Comparison of ENCODE assay signal across 25 cellular contexts in the genomic region with DNA sequence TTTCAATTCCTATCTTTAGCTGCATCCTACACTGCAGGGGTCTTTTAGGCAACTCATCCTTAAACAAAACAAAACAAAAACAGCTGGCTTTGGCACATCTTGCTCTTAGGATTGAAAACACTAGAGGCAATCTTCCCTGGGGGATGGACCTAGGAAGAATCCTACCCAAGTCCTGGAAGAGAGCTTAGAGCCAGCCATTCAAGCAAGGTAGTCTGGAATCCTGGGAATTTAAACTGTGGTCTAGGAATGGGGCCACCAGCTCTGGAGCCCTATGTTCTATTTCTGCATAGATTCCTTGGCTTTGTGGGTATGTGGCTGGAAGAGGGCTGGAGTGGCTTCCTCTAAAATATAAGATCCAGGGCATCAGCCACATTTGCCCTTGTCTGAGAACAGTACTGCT. TPM values are rescaled to one million over a fixed set of nuclear protein-coding genes. Genes with fewer than 3 reads are reported as not detected.
"Had no signal": no experiment of that assay in that cellular context is flagged by ENCODE, and none has a peak within 500 bp of the region (broad histone marks: within the 10 kb centered on the region; RNA-seq: fewer than 3 reads in every experiment).

No MANE protein-coding gene starts in this region.

- H3K9me3 Mint-ChIP-seq: T-helper 2 cell treated with Interferon-gamma antibody and Interleukin-4, amounts not matched to agents 5 μg/mL and 100 μg/mL, for 36 hours had no signal

- H3K4me2 ChIP-seq: hepatocyte had no signal

- H3K36me3 ChIP-seq: ascending aorta, breast epithelium, colonic mucosa, sigmoid colon, thyroid gland had no signal

- H3K27me3 Mint-ChIP-seq: activated CD8-positive, alpha-beta T cell treated with anti-CD3 and anti-CD28 coated beads for 36 hours; stimulated activated naive CD8-positive, alpha-beta T cell treated with anti-CD3 and anti-CD28 coated beads, Interleukin-15, Interleukin-2, amounts not matched to agents 100 ng/mL and 50 ng/mL, for 24 hours; T-cell had no signal

- H3K27ac Mint-ChIP-seq: activated CD4-positive, alpha-beta T cell treated with anti-CD3 and anti-CD28 coated beads, Interleukin-2, amount 10 ng/mL, durations not matched to agents 7 days and 5 days; activated CD8-positive, alpha-beta T cell treated with anti-CD3 and anti-CD28 coated beads for 36 hours; activated naive CD4-positive, alpha-beta T cell treated with anti-CD3 and anti-CD28 coated beads, Interleukin-2, amount 50 U/mL, for 72 hours; stimulated activated naive CD8-positive, alpha-beta T cell treated with anti-CD3 and anti-CD28 coated beads, Interleukin-15, Interleukin-2, amounts not matched to agents 100 ng/mL and 50 ng/mL, for 24 hours; T-cell; T-helper 2 cell treated with Interferon-gamma antibody and Interleukin-4, amounts not matched to agents 5 μg/mL and 100 μg/mL, for 36 hours had no signal

- ATAC-seq: activated CD8-positive, alpha-beta T cell treated with anti-CD3 and anti-CD28 coated beads for 36 hours; activated naive CD4-positive, alpha-beta T cell treated with anti-CD3 and anti-CD28 coated beads, Interleukin-2, amount 50 U/mL, for 72 hours; left ventricle myocardium superior; T-cell had no signal

- H3K9me3 ChIP-seq: colonic mucosa, thyroid gland had no signal

- H3K4me1 ChIP-seq: ascending aorta, breast epithelium, colonic mucosa, sigmoid colon, thyroid gland had no signal

- H3K4me3 Mint-ChIP-seq: activated CD4-positive, alpha-beta T cell treated with anti-CD3 and anti-CD28 coated beads, Interleukin-2, amount 10 ng/mL, durations not matched to agents 7 days and 5 days; activated CD8-positive, alpha-beta T cell treated with anti-CD3 and anti-CD28 coated beads for 36 hours; central memory CD8-positive, alpha-beta T cell; stimulated activated naive CD8-positive, alpha-beta T cell treated with anti-CD3 and anti-CD28 coated beads, Interleukin-15, Interleukin-2, amounts not matched to agents 100 ng/mL and 50 ng/mL, for 24 hours; T-cell; T-helper 2 cell treated with Interferon-gamma antibody and Interleukin-4, amounts not matched to agents 5 μg/mL and 100 μg/mL, for 36 hours had no signal

- H3K27me3 ChIP-seq: ascending aorta, breast epithelium, colonic mucosa, hepatocyte, sigmoid colon, thyroid gland had no signal

- H3K27ac ChIP-seq: ascending aorta, breast epithelium, colonic mucosa, epithelial cell of prostate, hepatocyte, sigmoid colon, thyroid gland, VCaP had no signal

- H3K36me3 Mint-ChIP-seq: activated naive CD4-positive, alpha-beta T cell treated with anti-CD3 and anti-CD28 coated beads, Interleukin-2, amount 50 U/mL, for 72 hours; T-cell had no signal

- H2AFZ ChIP-seq: hepatocyte had no signal

- H3K4me3 ChIP-seq: ascending aorta, breast epithelium, colonic mucosa, hepatocyte, sigmoid colon, thyroid gland had no signal

- H3K79me2 ChIP-seq: hepatocyte had no signal

- H3K4me1 Mint-ChIP-seq: activated CD4-positive, alpha-beta T cell treated with anti-CD3 and anti-CD28 coated beads, Interleukin-2, amount 10 ng/mL, durations not matched to agents 7 days and 5 days; central memory CD8-positive, alpha-beta T cell; T-cell had no signal

- DNase-seq: activated CD4-positive, alpha-beta T cell treated with anti-CD3 and anti-CD28 coated beads, Interleukin-2, amount 10 ng/mL, durations not matched to agents 7 days and 5 days; activated CD4-positive, CD25-positive, alpha-beta regulatory T cell treated with anti-CD3 and anti-CD28 coated beads, Interleukin-2, amount 50 U/mL, for 72 hours; activated CD8-positive, alpha-beta T cell treated with anti-CD3 and anti-CD28 coated beads for 36 hours; activated gamma-delta T cell treated with Interleukin-2 at 50 U/mL for 16 hours; activated T-cell treated with anti-CD3 and anti-CD28 coated beads, Interleukin-2, amount 50 U/mL, for 1 hour; colonic mucosa; left ventricle myocardium superior; mammary epithelial cell; occipital lobe; sigmoid colon; stimulated activated CD4-positive, alpha-beta T cell treated with anti-CD3 and anti-CD28 coated beads, Interleukin-4, amount 100 ng/mL, for 4 hours; substantia nigra; T-cell; thyroid gland had no signal

RNA-seq across cellular contexts. Expression of a gene that starts 27.7 kb away (rescaled TPM):
- total RNA-seq: activated CD4-positive, alpha-beta T cell treated with anti-CD3 and anti-CD28 coated beads, Interleukin-2, amount 10 ng/mL, durations not matched to agents 7 days and 5 days; activated CD8-positive, alpha-beta T cell treated with anti-CD3 and anti-CD28 coated beads for 36 hours; activated naive CD4-positive, alpha-beta T cell treated with anti-CD3 and anti-CD28 coated beads, Interleukin-2, amount 50 U/mL, for 72 hours; ascending aorta; breast epithelium; colonic mucosa; fibroblast of villous mesenchyme; glomerular endothelial cell; hepatocyte; left ventricle myocardium superior; mammary epithelial cell; sigmoid colon; T-cell; thyroid gland had no signal
